In genomic region chr17:62601438-62601837, GRCh38 we compare ENCODE assay signal across 22 cellular contexts. TPM values are rescaled to one million over a fixed set of nuclear protein-coding genes. Genes with fewer than 3 reads are reported as not detected.
DNase-seq lines count a peak whose midpoint lies in the region; ATAC-seq and TF ChIP-seq lines count a peak whose summit lies in the region.
"Had no signal": no experiment of that assay in that cellular context is flagged by ENCODE, and none has a peak within 500 bp of the region (broad histone marks: within the 10 kb centered on the region; RNA-seq: fewer than 3 reads in every experiment).

No MANE protein-coding gene starts in this region.

- intact Hi-C loops in Right ventricle myocardium inferior (cut with DNase I) (no loop called here), left ventricle myocardium inferior (cut with micrococcal nuclease) (no loop called here), aorta (cut with DNase I) (no loop called here)

- no peaks in the 10 kb centered on the region for H4K20me1 ChIP-seq in MM.1S (ENCODE audit: insufficient read depth, low read length)

- H2AFZ ChIP-seq in MM.1S (ENCODE audit: low read length): no peak overlapping the region

- TF ChIP-seq CTCF in right atrium auricular region (IDR thresholded peaks at IDR 0.05) (no peak), left ventricle myocardium inferior (IDR thresholded peaks at IDR 0.05; ENCODE audit: borderline replicate concordance) (peak; percentile 13), MM.1S (IDR thresholded peaks at IDR 0.05; ENCODE audit: low read length) (no peak)

- CTCF ChIA-PET in activated CD8-positive, alpha-beta memory T cell treated with anti-CD3 and anti-CD28 coated beads, Interleukin-2, amount 10 ng/mL, durations not matched to agents 7 days and 5 days (lab: Charles Lee): no interaction called here

- H3K4me1 Mint-ChIP-seq in activated CD8-positive, alpha-beta memory T cell treated with anti-CD3 and anti-CD28 coated beads, Interleukin-2, amount 10 ng/mL, durations not matched to agents 7 days and 5 days: no peaks in the 10 kb centered on the region

- H3K27ac ChIP-seq in right atrium auricular region (no peak overlapping the region), left ventricle myocardium inferior (replicated peaks) (peak overlapping the region; percentile 3), aorta (ENCODE audit: low read depth in 1 of 2, low read length in 2 of 2) (no peak overlapping the region), MM.1S (ENCODE audit: low read length) (no peak overlapping the region)
- H3K27ac ChIP-seq: RWPE1, thoracic aorta, VCaP had no signal

- no peak overlapping the region for H3K27ac Mint-ChIP-seq in activated CD8-positive, alpha-beta memory T cell treated with anti-CD3 and anti-CD28 coated beads, Interleukin-2, amount 10 ng/mL, durations not matched to agents 7 days and 5 days
- H3K27ac Mint-ChIP-seq: activated CD4-positive, alpha-beta memory T cell treated with anti-CD3 and anti-CD28 coated beads for 36 hours; activated naive CD8-positive, alpha-beta T cell treated with anti-CD3 and anti-CD28 coated beads, Interleukin-2, amount 10 ng/mL, durations not matched to agents 7 days and 5 days had no signal

- WGBS in aorta, 2 donors: 49 to 53% methylated on average over 2 of the region's 2 CpGs

- H3K36me3 ChIP-seq in right atrium auricular region (peaks cover 48% of the 10 kb centered on the region), adipocyte (ENCODE audit: control insufficient read depth, insufficient read depth, low read length, severe bottlenecking) (peaks cover 64% of the 10 kb centered on the region), left ventricle myocardium inferior (peaks cover 89% of the 10 kb centered on the region), aorta (ENCODE audit: control insufficient read depth in 1 of 2, insufficient read depth in 2 of 2, low read length in 1 of 2) (peaks cover 4 to 6% of the 10 kb centered on the region in 2 donors), MM.1S (replicated peaks; ENCODE audit: insufficient read depth, low read length) (no peaks in the 10 kb centered on the region)

- H3K4me3 Mint-ChIP-seq in activated CD8-positive, alpha-beta memory T cell treated with anti-CD3 and anti-CD28 coated beads, Interleukin-2, amount 10 ng/mL, durations not matched to agents 7 days and 5 days: no peak overlapping the region
- H3K4me3 Mint-ChIP-seq: activated CD4-positive, alpha-beta memory T cell treated with anti-CD3 and anti-CD28 coated beads for 36 hours; activated naive CD8-positive, alpha-beta T cell treated with anti-CD3 and anti-CD28 coated beads, Interleukin-2, amount 10 ng/mL, durations not matched to agents 7 days and 5 days; central memory CD8-positive, alpha-beta T cell had no signal

- H3K9me3 ChIP-seq in right atrium auricular region (no peaks in the 10 kb centered on the region), adipocyte (ENCODE audit: control insufficient read depth, low read length) (no peaks in the 10 kb centered on the region), left ventricle myocardium inferior (replicated peaks) (no peaks in the 10 kb centered on the region), aorta (ENCODE audit: control insufficient read depth, low read length) (no peaks in the 10 kb centered on the region), MM.1S (replicated peaks; ENCODE audit: insufficient read depth, low read length) (no peaks in the 10 kb centered on the region)
- H3K9me3 ChIP-seq: thoracic aorta had no signal

- H3K27me3 Mint-ChIP-seq in activated CD8-positive, alpha-beta memory T cell treated with anti-CD3 and anti-CD28 coated beads, Interleukin-2, amount 10 ng/mL, durations not matched to agents 7 days and 5 days: no peaks in the 10 kb centered on the region
- H3K27me3 Mint-ChIP-seq: activated CD4-positive, alpha-beta memory T cell treated with anti-CD3 and anti-CD28 coated beads for 36 hours; activated naive CD8-positive, alpha-beta T cell treated with anti-CD3 and anti-CD28 coated beads, Interleukin-2, amount 10 ng/mL, durations not matched to agents 7 days and 5 days; CD4-positive, alpha-beta memory T cell; central memory CD8-positive, alpha-beta T cell had no signal

- no peak for DNase-seq in Right ventricle myocardium inferior (ENCODE audit: missing footprints)
- DNase-seq in right atrium auricular region (ENCODE audit: low spot score): no peak
- peak; percentile 36 for DNase-seq in adipocyte (ENCODE audit: low read depth)
- DNase-seq in left ventricle myocardium inferior: no peak
- DNase-seq in aorta: no peak
- DNase-seq in activated CD8-positive, alpha-beta memory T cell treated with anti-CD3 and anti-CD28 coated beads, Interleukin-2, amount 10 ng/mL, durations not matched to agents 7 days and 5 days: no peak
- no peak for DNase-seq in MM.1S
- DNase-seq in Ammon's horn (ENCODE audit: low spot score): no peak
- DNase-seq: activated CD4-positive, alpha-beta memory T cell treated with anti-CD3 and anti-CD28 coated beads for 36 hours; activated naive CD8-positive, alpha-beta T cell treated with anti-CD3 and anti-CD28 coated beads, Interleukin-2, amount 10 ng/mL, durations not matched to agents 7 days and 5 days; CD4-positive, alpha-beta memory T cell; DMS53; effector memory CD4-positive, alpha-beta T cell; hippocampal formation; kidney; NCI-H1930; NCI-H446 treated with DMSO at 0.1 percent for 48 hours; stimulated activated CD4-positive, alpha-beta T cell treated with anti-CD3 and anti-CD28 coated beads, Interleukin-12 subunit alpha, Interleukin-12 subunit beta, amount 100 ng/mL, for 4 hours had no signal

- no peaks in the 10 kb centered on the region for H3K27me3 ChIP-seq in right atrium auricular region
- no peaks in the 10 kb centered on the region for H3K27me3 ChIP-seq in adipocyte (replicated peaks; ENCODE audit: control insufficient read depth, insufficient read depth, low read length)
- no peaks in the 10 kb centered on the region for H3K27me3 ChIP-seq in left ventricle myocardium inferior (ENCODE audit: low read depth)
- no peaks in the 10 kb centered on the region for H3K27me3 ChIP-seq in aorta (ENCODE audit: control insufficient read depth in 1 of 2, insufficient read depth in 2 of 2, low read length in 1 of 2)
- H3K27me3 ChIP-seq in MM.1S (replicated peaks; ENCODE audit: insufficient read depth, low read length): no peaks in the 10 kb centered on the region

- ATAC-seq in Right ventricle myocardium inferior (peak; percentile 59), aorta (ENCODE audit: low FRiP score) (peak; percentile 60)
- no peak for ATAC-seq in activated CD8-positive, alpha-beta memory T cell treated with anti-CD3 and anti-CD28 coated beads, Interleukin-2, amount 10 ng/mL, durations not matched to agents 7 days and 5 days

- H3K4me2 ChIP-seq in MM.1S (ENCODE audit: low read depth, low read length): no peak overlapping the region

- H3K9me3 Mint-ChIP-seq in activated CD8-positive, alpha-beta memory T cell treated with anti-CD3 and anti-CD28 coated beads, Interleukin-2, amount 10 ng/mL, durations not matched to agents 7 days and 5 days (ENCODE audit: low read depth): no peaks in the 10 kb centered on the region
- H3K9me3 Mint-ChIP-seq: activated CD4-positive, alpha-beta memory T cell treated with anti-CD3 and anti-CD28 coated beads for 36 hours; activated naive CD8-positive, alpha-beta T cell treated with anti-CD3 and anti-CD28 coated beads, Interleukin-2, amount 10 ng/mL, durations not matched to agents 7 days and 5 days; central memory CD8-positive, alpha-beta T cell had no signal

- H3K9ac ChIP-seq in adipocyte (ENCODE audit: low read length) (no peak overlapping the region), MM.1S (ENCODE audit: low read length) (no peak overlapping the region)

- no peaks in the 10 kb centered on the region for H3K79me2 ChIP-seq in MM.1S (ENCODE audit: low read length)

- no peaks in the 10 kb centered on the region for H3K4me1 ChIP-seq in right atrium auricular region
- peaks cover 28% of the 10 kb centered on the region for H3K4me1 ChIP-seq in adipocyte (ENCODE audit: control insufficient read depth, insufficient read depth, low read length)
- H3K4me1 ChIP-seq in left ventricle myocardium inferior: peaks cover 16% of the 10 kb centered on the region
- no peaks in the 10 kb centered on the region for H3K4me1 ChIP-seq in aorta (ENCODE audit: control insufficient read depth in 1 of 2, insufficient read depth in 2 of 2, low read length in 2 of 2)
- H3K4me1 ChIP-seq in MM.1S (ENCODE audit: low read length): no peaks in the 10 kb centered on the region

- H3F3A ChIP-seq in MM.1S (ENCODE audit: insufficient read depth, low read length): no peaks in the 10 kb centered on the region

- H3K9me2 ChIP-seq in MM.1S (replicated peaks; ENCODE audit: insufficient read depth, low read length): no peaks in the 10 kb centered on the region

- H3K4me3 ChIP-seq in right atrium auricular region (no peak overlapping the region), adipocyte (ENCODE audit: low read length) (no peak overlapping the region), left ventricle myocardium inferior (no peak overlapping the region), aorta (ENCODE audit: low read length in 2 of 2) (no peak overlapping the region), MM.1S (ENCODE audit: low read length) (no peak overlapping the region)
- H3K4me3 ChIP-seq: thoracic aorta had no signal

- H3K36me3 Mint-ChIP-seq in activated CD8-positive, alpha-beta memory T cell treated with anti-CD3 and anti-CD28 coated beads, Interleukin-2, amount 10 ng/mL, durations not matched to agents 7 days and 5 days: peaks cover 43% of the 10 kb centered on the region

RNA-seq across cellular contexts. Expression of gene MRC2, which starts 26.0 kb away (rescaled TPM):
- 33.8 TPM for total RNA-seq in Right ventricle myocardium inferior
- total RNA-seq in right atrium auricular region: 10 to 100 TPM; 43.8 to 46.7 TPM
- total RNA-seq in left ventricle myocardium inferior: 22.8 TPM
- total RNA-seq in aorta: 100 to 1,000 TPM in 1 of 2 donors, 10 to 100 TPM in 1; 93.8 to 232 TPM
- 100 to 1,000 TPM in 1 of 2 donors, 10 to 100 TPM in 1; 15.3 to 149 TPM for polyA plus RNA-seq in aorta
- 1 to 10 TPM in 1 of 2 experiments, under 1 TPM in 1; 0.61 to 4.7 TPM for total RNA-seq in activated CD8-positive, alpha-beta memory T cell treated with anti-CD3 and anti-CD28 coated beads, Interleukin-2, amount 10 ng/mL, durations not matched to agents 7 days and 5 days
